ENCODE assay signal across 8 cellular contexts in the genomic region with DNA sequence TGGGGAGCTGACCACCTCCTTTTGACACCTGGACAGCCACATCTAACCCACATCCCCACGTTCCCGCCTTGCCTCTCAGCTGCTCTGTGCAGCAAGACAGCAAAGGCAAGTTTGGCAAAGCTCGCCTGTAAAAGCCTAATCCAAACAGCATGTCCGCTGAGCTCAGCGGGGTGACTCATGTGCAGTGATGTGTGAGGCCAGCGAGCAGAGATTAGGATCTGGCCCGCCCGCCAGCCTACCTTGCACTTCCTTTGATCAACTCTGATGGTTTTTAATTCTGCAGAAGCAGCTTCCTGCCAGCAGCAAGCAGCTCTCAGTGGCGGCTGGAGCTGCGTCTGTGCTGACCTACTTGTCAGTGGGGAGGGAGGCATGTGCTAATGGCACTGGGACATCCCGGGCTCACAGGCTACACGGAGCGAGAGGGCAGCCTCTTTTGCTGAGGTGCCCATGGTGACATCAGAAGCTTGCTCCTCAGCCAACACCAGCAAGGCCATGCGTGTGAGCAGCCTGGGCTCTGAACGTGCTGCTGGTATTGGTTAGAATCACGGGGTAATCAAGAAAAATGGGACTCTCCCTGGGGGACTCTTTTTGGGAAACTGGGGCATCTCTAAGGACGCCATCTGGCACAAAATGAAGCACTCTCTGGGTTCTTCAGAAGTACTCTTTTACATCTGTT. TPM values are rescaled to one million over a fixed set of nuclear protein-coding genes. Genes with fewer than 3 reads are reported as not detected.
DNase-seq lines count a peak whose midpoint lies in the region; ATAC-seq lines count a peak whose summit lies in the region.

No MANE protein-coding gene starts in this region.

- DNase-seq in Ammon's horn (ENCODE audit: low spot score) (peak; percentile 59), GM19238 (ENCODE audit: insufficient read length, low spot score) (peak; percentile 48), NCI-H82 (lab: John Stamatoyannopoulos, UW) (peak; percentile 92)
- DNase-seq in activated CD8-positive, alpha-beta memory T cell treated with anti-CD3 and anti-CD28 coated beads for 1 hour (ENCODE audit: extremely low read depth in 1 of 2, low read depth in 1 of 2) = peak; percentile 73 to 88
- peak; percentile 70 for DNase-seq in effector CD8-positive, alpha-beta T cell (lab: John Stamatoyannopoulos, UW)
- peak; percentile 41 for DNase-seq in stimulated activated CD8-positive, alpha-beta memory T cell treated with anti-CD3 and anti-CD28 coated beads, Interleukin-15, amount 100 ng/mL, for 24 hours (ENCODE audit: low read depth)

- peak overlapping the region; percentile 95 for H3K27ac ChIP-seq in mesodermal cell (ENCODE audit: low read depth, low read length, severe bottlenecking)

- ATAC-seq in HG03378 (IDR thresholded peaks at IDR 0.05; ENCODE audit: unreplicated experiment) = peak; percentile 84

- H3K4me1 ChIP-seq in mesodermal cell (ENCODE audit: control insufficient read depth, insufficient read depth, low read length, poor library complexity, severe bottlenecking) = peaks cover 78% of the 10 kb centered on the region

- 7 to 13% methylated on average over 10 to 13 of the region's 17 CpGs for WGBS in mesodermal cell (ENCODE audit: insufficient coverage in 2 of 2), 2 experiments

- H3K4me3 ChIP-seq in mesodermal cell (ENCODE audit: extremely low read depth, insufficient read depth, low read length, poor library complexity, severe bottlenecking) = no peak overlapping the region

- H3K9me3 ChIP-seq in mesodermal cell (ENCODE audit: control insufficient read depth, low read length) = no peaks in the 10 kb centered on the region

- no peaks in the 10 kb centered on the region for H3K36me3 ChIP-seq in mesodermal cell (ENCODE audit: control insufficient read depth, insufficient read depth, low read length)

RNA-seq across cellular contexts. Expression of a gene that starts 36.0 kb away (rescaled TPM):
- 60.0 TPM for polyA plus RNA-seq in mesodermal cell (2013, experiment 1 of 2)
- polyA plus RNA-seq in mesodermal cell (2013, experiment 2 of 2) = 56.2 TPM

Comparison
In these comparisons a context has a peak if more than half of its experiments do, and no peak if none do; other contexts are left out.
1. DNase-seq: peak in every context shown above with its lines; median percentile 92 in NCI-H82; 80 in activated CD8-positive, alpha-beta memory T cell treated with anti-CD3 and anti-CD28 coated beads for 1 hour; 70 in effector CD8-positive, alpha-beta T cell; 59 in Ammon's horn; 48 in GM19238; 41 in stimulated activated CD8-positive, alpha-beta memory T cell treated with anti-CD3 and anti-CD28 coated beads, Interleukin-15, amount 100 ng/mL, for 24 hours.